ENCODE assay signal across 8 cellular contexts in the genomic region with DNA sequence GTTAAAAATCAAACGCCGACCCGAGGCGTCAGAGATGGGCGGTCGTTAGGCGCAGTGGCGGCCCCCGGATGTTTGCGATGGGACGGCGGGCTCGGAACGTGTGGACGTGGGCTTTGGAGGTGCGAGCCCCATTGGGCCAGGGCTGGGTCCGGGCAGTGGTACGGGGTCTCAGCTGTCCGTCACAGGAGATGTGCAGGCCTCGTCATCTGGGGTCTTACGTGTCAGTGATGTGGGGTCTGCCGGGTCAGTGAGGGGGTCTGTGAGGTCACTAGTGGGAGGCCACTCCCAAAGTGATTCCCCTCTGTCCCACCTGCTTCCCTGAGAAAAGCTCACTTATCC. TPM values are rescaled to one million over a fixed set of nuclear protein-coding genes. Genes with fewer than 3 reads are reported as not detected.
A peak's percentile ranks its signal among the peaks of the same experiment; 100 is the strongest.
DNase-seq lines count a peak whose midpoint lies in the region; ATAC-seq and TF ChIP-seq lines count a peak whose summit lies in the region.

No MANE protein-coding gene starts in this region.

- peak overlapping the region; percentile 91 for H3K4me2 ChIP-seq in mesendoderm (ENCODE audit: low read length)

- H3K18ac ChIP-seq in mesendoderm (ENCODE audit: low read length), result peak overlapping the region; percentile 5

- in situ Hi-C loops in ACHN (cut with HindIII; ENCODE audit: low pct_ligation_motif_present, low pct_unique_long_range_greater_than_20kb, low sequenced_read_pairs), result no loop called here

- peak overlapping the region; percentile 78 for H3K9ac ChIP-seq in mesendoderm (ENCODE audit: low read length)

- no peaks in the 10 kb centered on the region for H3K27me3 ChIP-seq in breast epithelium
- H3K27me3 ChIP-seq in mesendoderm (ENCODE audit: insufficient read depth, low read length, poor library complexity), result no peaks in the 10 kb centered on the region

- H2BK120ac ChIP-seq in mesendoderm (ENCODE audit: low read depth, low read length), result no peak overlapping the region

- no peak overlapping the region for H4K8ac ChIP-seq in mesendoderm (ENCODE audit: low read depth, low read length)

- no peak for DNase-seq in Right ventricle myocardium superior
- DNase-seq in cardiac septum (ENCODE audit: low spot score), result no peak
- DNase-seq in breast epithelium (ENCODE audit: low spot score in 2 of 2), result no peak
- no peak for DNase-seq in mesendoderm
- DNase-seq in ACHN, result no peak

- no peak overlapping the region for H4K5ac ChIP-seq in mesendoderm (ENCODE audit: low read length)

- no peak overlapping the region for H3K4ac ChIP-seq in mesendoderm (ENCODE audit: low read depth, low read length)

- no peaks in the 10 kb centered on the region for H3K36me3 ChIP-seq in breast epithelium
- no peaks in the 10 kb centered on the region for H3K36me3 ChIP-seq in mesendoderm (ENCODE audit: control insufficient read depth, insufficient read depth, low read length)
- H3K36me3 ChIP-seq in urinary bladder (ENCODE audit: insufficient read depth), result no peaks in the 10 kb centered on the region

- H2BK5ac ChIP-seq in mesendoderm (ENCODE audit: low read length), result no peak overlapping the region

- no CpG with 5 or more reads among the region's 22 CpGs for WGBS in mesendoderm (ENCODE audit: extremely low coverage, insufficient coverage, low lambda C conversion rate)
- WGBS in urinary bladder, result 1% methylated on average over 22 of the region's 22 CpGs

- H3K4me1 ChIP-seq in breast epithelium, result no peaks in the 10 kb centered on the region
- peaks cover 2% of the 10 kb centered on the region for H3K4me1 ChIP-seq in mesendoderm (ENCODE audit: control insufficient read depth, low read depth, low read length)
- no peaks in the 10 kb centered on the region for H3K4me1 ChIP-seq in urinary bladder (ENCODE audit: insufficient read depth)

- no peaks in the 10 kb centered on the region for H3K79me1 ChIP-seq in mesendoderm (ENCODE audit: low read length)

- no peak for TF ChIP-seq CTCF in breast epithelium (IDR thresholded peaks at IDR 0.05)

- H3K79me2 ChIP-seq in mesendoderm (ENCODE audit: control insufficient read depth, insufficient read depth, low read length), result no peaks in the 10 kb centered on the region

- H3K23ac ChIP-seq in mesendoderm (ENCODE audit: low read length), result peak overlapping the region; percentile 66

- no peak overlapping the region for H2BK15ac ChIP-seq in mesendoderm (replicated peaks; ENCODE audit: low read depth)

- peak overlapping the region; percentile 84 for H3K56ac ChIP-seq in mesendoderm (ENCODE audit: low read length)

- ATAC-seq in Right ventricle myocardium superior (ENCODE audit: poor library complexity) (peak; percentile 7), GM21528 (IDR thresholded peaks at IDR 0.05; ENCODE audit: low FRiP score, unreplicated experiment) (no peak), GM18909 (IDR thresholded peaks at IDR 0.05; ENCODE audit: poor library complexity, unreplicated experiment) (no peak)

- H2AK5ac ChIP-seq in mesendoderm (ENCODE audit: low read length), result no peak overlapping the region

- H3K27ac ChIP-seq in breast epithelium, result peak overlapping the region; percentile 80 to 94
- H3K27ac ChIP-seq in mesendoderm (ENCODE audit: low read depth, low read length), result peak overlapping the region; percentile 67
- H3K27ac ChIP-seq in urinary bladder (ENCODE audit: low read depth), result peak overlapping the region; percentile 79

- H3K9me3 ChIP-seq in breast epithelium, result peaks cover 18 to 23% of the 10 kb centered on the region in 2 donors

- peak overlapping the region; percentile 43 to 72 (median 64) for H3K4me3 ChIP-seq in breast epithelium
- peak overlapping the region; percentile 54 for H3K4me3 ChIP-seq in mesendoderm (ENCODE audit: low read length)
- H3K4me3 ChIP-seq in urinary bladder (ENCODE audit: low read depth, low read length), result peak overlapping the region; percentile 52

- intact Hi-C loops in Right ventricle myocardium superior (cut with DNase I) (no loop called here), cardiac septum (cut with DNase I) (no loop called here), breast epithelium (cut with DNase I; ENCODE audit: low total_unique reads) (no loop called here)

- no peak for TF ChIP-seq POLR2A in breast epithelium (IDR thresholded peaks at IDR 0.05)

RNA-seq across cellular contexts. Expression of gene CHFR, which starts 21.6 kb away (rescaled TPM):
- total RNA-seq in Right ventricle myocardium superior, result 10.5 TPM
- 22.5 TPM for total RNA-seq in cardiac septum
- 10 to 100 TPM; 22.4 to 36.1 (median 26.5) TPM for total RNA-seq in breast epithelium
- polyA plus RNA-seq in mesendoderm (2013, experiment 1 of 2), result 40.3 TPM
- 39.7 TPM for polyA plus RNA-seq in mesendoderm (2013, experiment 2 of 2)
- 28.2 TPM for total RNA-seq in urinary bladder
- polyA plus RNA-seq in urinary bladder, result 22.6 TPM

RNA-seq across cellular contexts. Expression of gene ZNF605, which starts 47.1 kb away (rescaled TPM):
- 11.1 TPM for total RNA-seq in Right ventricle myocardium superior
- 12.6 TPM for total RNA-seq in cardiac septum
- total RNA-seq in breast epithelium, result 10 to 100 TPM in 2 of 3 donors, 1 to 10 TPM in 1; 8.3 to 17.9 (median 16.1) TPM
- polyA plus RNA-seq in mesendoderm (2013, experiment 1 of 2), result 9.4 TPM
- 9.8 TPM for polyA plus RNA-seq in mesendoderm (2013, experiment 2 of 2)
- 27.7 TPM for total RNA-seq in urinary bladder
- polyA plus RNA-seq in urinary bladder, result 4.4 TPM
